In genomic region chr2:121297217-121297830, GRCh38 we compare ENCODE assay signal across 8 cellular contexts. TPM values are rescaled to one million over a fixed set of nuclear protein-coding genes. Genes with fewer than 3 reads are reported as not detected.
DNase-seq lines count a peak whose midpoint lies in the region; ATAC-seq and TF ChIP-seq lines count a peak whose summit lies in the region.

No MANE protein-coding gene starts in this region.

- H3K27me3 Mint-ChIP-seq in Calu3 (ENCODE audit: unreplicated experiment) (no peaks in the 10 kb centered on the region), memory B cell (peaks cover 12% of the 10 kb centered on the region)

- BruUV-seq in Calu3 (replicated peaks; lab: Mats Ljungman, UMichigan), result no TSS peak

- TF ChIP-seq CTCF in Calu3 (IDR thresholded peaks at IDR 0.05; ENCODE audit: unreplicated experiment), result peak; percentile 53
- peak; percentile 88 for TF ChIP-seq CTCF in cardiac fibroblast (IDR thresholded peaks at IDR 0.05; ENCODE audit: low read depth, low read length)

- H3K4me3 Mint-ChIP-seq in Calu3 (ENCODE audit: low read depth, unreplicated experiment) (no peak overlapping the region), memory B cell (no peak overlapping the region)

- no peaks in the 10 kb centered on the region for H3K36me3 Mint-ChIP-seq in Calu3 (ENCODE audit: insufficient read depth, unreplicated experiment)
- H3K36me3 Mint-ChIP-seq in memory B cell, result peaks cover 4% of the 10 kb centered on the region

- H3K9me3 Mint-ChIP-seq in Calu3 (ENCODE audit: low read depth, unreplicated experiment), result no peaks in the 10 kb centered on the region
- H3K9me3 Mint-ChIP-seq in memory B cell, result peaks cover 3% of the 10 kb centered on the region

- H3K4me3 ChIP-seq in H7 (ENCODE audit: insufficient read depth, low read depth, low read length), result no peak overlapping the region
- H3K4me3 ChIP-seq in cardiac fibroblast (replicated peaks in 1 of 2; ENCODE audit: low read depth in 2 of 2, low read length in 2 of 2), result no peak overlapping the region

- H3K27me3 ChIP-seq in H7 (ENCODE audit: control insufficient read depth, insufficient read depth, low read length), result no peaks in the 10 kb centered on the region

- intact Hi-C loops in Calu3 (cut with micrococcal nuclease; ENCODE audit: unreplicated experiment), result no loop called here

- peak; percentile 62 for DNase-seq in Calu3
- peak; percentile 81 for DNase-seq in H7
- peak; percentile 64 for DNase-seq in NCI-H510A treated with DMSO at 0.1 percent for 48 hours (lab: John Stamatoyannopoulos, UW)
- DNase-seq in cardiac fibroblast (ENCODE audit: low read depth in 2 of 2), result peak; percentile 26 to 36
- no peak for DNase-seq in memory B cell (ENCODE audit: low spot score in 2 of 2)
- no peak for DNase-seq in T-helper 2 cell

- H3K36me3 ChIP-seq in H7 (replicated peaks; ENCODE audit: control insufficient read depth, insufficient read depth, low read length), result no peaks in the 10 kb centered on the region

- H3K4me1 Mint-ChIP-seq in Calu3 (ENCODE audit: low read depth, unreplicated experiment), result peaks cover 24% of the 10 kb centered on the region
- peaks cover 2% of the 10 kb centered on the region for H3K4me1 Mint-ChIP-seq in memory B cell

- ATAC-seq in memory B cell (ENCODE audit: low read depth), result peak; percentile 45
- ATAC-seq in GM18498 (IDR thresholded peaks at IDR 0.05; ENCODE audit: unreplicated experiment), result no peak
- no peak for ATAC-seq in HG02884 (IDR thresholded peaks at IDR 0.05; ENCODE audit: unreplicated experiment)

- CTCF ChIA-PET in Calu3 (lab: Charles Lee), result interaction anchor here (0.6 to 1.3 kb wide), 4 partner anchors 59 to 202 kb away, joined by 3 to 6 read pairs (median 4); no protein-coding TSS in a partner anchor

- H3K27ac Mint-ChIP-seq in Calu3 (ENCODE audit: unreplicated experiment) (no peak overlapping the region), memory B cell (no peak overlapping the region)

RNA-seq across cellular contexts. Expression of gene TFCP2L1, which starts 12.3 kb away (rescaled TPM):
- total RNA-seq in Calu3 (2022), result 21.1 and 29.8 TPM in 2 replicates
- 1.2 and 1.6 TPM in 2 replicates for total RNA-seq in H7 (2014; rRNA removed; shearing (Covaris generic))

Comparison
In these comparisons a context has a peak if more than half of its experiments do, and no peak if none do; other contexts are left out.
1. DNase-seq: peak in Calu3 (single experiment), H7 (single experiment), NCI-H510A treated with DMSO at 0.1 percent for 48 hours (single experiment) and cardiac fibroblast (2 of 2); none in memory B cell (0 of 2) and T-helper 2 cell (0 of 5).